ENCODE assay signal across 9 cellular contexts in genomic region chr7:116229359-116229758, GRCh38. TPM values are rescaled to one million over a fixed set of nuclear protein-coding genes. Genes with fewer than 3 reads are reported as not detected.
DNase-seq lines count a peak whose midpoint lies in the region; ATAC-seq, FAIRE-seq and TF ChIP-seq lines count a peak whose summit lies in the region.
"Had no signal": no experiment of that assay in that cellular context is flagged by ENCODE, and none has a peak within 500 bp of the region (broad histone marks: within the 10 kb centered on the region; RNA-seq: fewer than 3 reads in every experiment).

No MANE protein-coding gene starts in this region.

- H3K27ac Mint-ChIP-seq in GM23338 = no peak overlapping the region

- H3F3A ChIP-seq in GM23338 (replicated peaks; ENCODE audit: low read depth) = no peaks in the 10 kb centered on the region

- H3K4me1 Mint-ChIP-seq in GM23338 = peaks cover 25% of the 10 kb centered on the region

- no peaks in the 10 kb centered on the region for H3K9me2 ChIP-seq in GM23338 (ENCODE audit: insufficient read depth)

- TF ChIP-seq CTCF in heart right ventricle (IDR thresholded peaks at IDR 0.05) = no peak
- no peak for TF ChIP-seq CTCF in K562 (IDR thresholded peaks at IDR 0.05 in 2 of 3, conservative IDR thresholded peaks at IDR 0.05 in 1 of 3; ENCODE audit: insufficient read depth in 2 of 3, low read depth in 1 of 3, low read length in 3 of 3)
- no peak for TF ChIP-seq CTCF in upper lobe of right lung (IDR thresholded peaks at IDR 0.05)
- TF ChIP-seq CTCF in GM23338 (conservative IDR thresholded peaks at IDR 0.05; ENCODE audit: low read depth in 2 of 2) = no peak

- no peaks in the 10 kb centered on the region for H3K9me3 Mint-ChIP-seq in GM23338

- no peak for TF ChIP-seq RAD21 in K562 (CRISPR knock-in tag; conservative IDR thresholded peaks at IDR 0.05 in 1 of 2, IDR thresholded peaks at IDR 0.05 in 1 of 2)

- peaks cover 0 to under 1% (median 0%) of the 10 kb centered on the region in 9 donors for H3K36me3 ChIP-seq in heart right ventricle
- H3K36me3 ChIP-seq in K562 (ENCODE audit: control insufficient read depth, insufficient read depth, low read length) = no peaks in the 10 kb centered on the region
- H3K36me3 ChIP-seq in upper lobe of right lung = no peaks in the 10 kb centered on the region
- H3K36me3 ChIP-seq in GM23338 (ENCODE audit: insufficient read depth) = no peaks in the 10 kb centered on the region
- H3K36me3 ChIP-seq: BLaER1 had no signal

- H3K36me3 Mint-ChIP-seq in GM23338 (ENCODE audit: low read depth) = no peaks in the 10 kb centered on the region

- no peak for FAIRE-seq in K562 (lab: Jason Lieb, UNC)

- ATAC-seq in heart right ventricle = no peak
- no peak for ATAC-seq in left ventricle myocardium superior
- peak; percentile 44 for ATAC-seq in HG03103 (IDR thresholded peaks at IDR 0.05; ENCODE audit: low read depth, unreplicated experiment)
- ATAC-seq in K562 = no peak
- ATAC-seq in upper lobe of right lung = peak; percentile 50
- no peak for ATAC-seq in GM23338

- H3K9ac ChIP-seq in K562 (ENCODE audit: insufficient read depth in 1 of 2, low read depth in 2 of 2, low read length in 2 of 2) = no peak overlapping the region
- H3K9ac ChIP-seq: BLaER1 had no signal

- no TSS peak for BruUV-seq in K562 (replicated peaks; lab: Mats Ljungman, UMichigan)

- H3K9me3 ChIP-seq in heart right ventricle (no peaks in the 10 kb centered on the region), K562 (replicated peaks; ENCODE audit: control insufficient read depth, insufficient read depth, low read depth, low read length) (no peaks in the 10 kb centered on the region), upper lobe of right lung (no peaks in the 10 kb centered on the region)
- H3K9me3 ChIP-seq: BLaER1 had no signal

- H3K4me2 ChIP-seq in K562 (ENCODE audit: insufficient read depth, low read length) (no peak overlapping the region), GM23338 (no peak overlapping the region)
- H3K4me2 ChIP-seq: BLaER1 had no signal

- no peaks in the 10 kb centered on the region for H3K27me3 Mint-ChIP-seq in GM23338 (ENCODE audit: insufficient read depth, low read depth, poor library complexity)

- no peak for TF ChIP-seq POLR2A in K562 (conservative IDR thresholded peaks at IDR 0.05)

- H4K20me1 ChIP-seq in K562 (replicated peaks; ENCODE audit: control insufficient read depth, insufficient read depth, low read length) (peaks cover 13% of the 10 kb centered on the region), GM23338 (replicated peaks; ENCODE audit: insufficient read depth) (0 out of 2 replicates have a peak, but pooled peaks cover 3% of the 10 kb centered on the region)
- H4K20me1 ChIP-seq: BLaER1 had no signal

- H2AFZ ChIP-seq in K562 (ENCODE audit: low read depth, low read length) (no peak overlapping the region), GM23338 (no peak overlapping the region)

- DNase-seq in heart right ventricle (no peak), left ventricle myocardium superior (no peak), K562 (ENCODE audit: extremely low read depth in 1 of 4, low spot score in 3 of 4) (no peak), upper lobe of right lung (no peak), NCI-H510A treated with DMSO at 0.1 percent for 48 hours (lab: John Stamatoyannopoulos, UW) (no peak), NCI-H146 treated with DMSO at 0.1 percent for 48 hours (lab: John Stamatoyannopoulos, UW; ENCODE audit: unreplicated experiment) (no peak), GM23338 (ENCODE audit: low spot score) (no peak)

- H3K4me3 ChIP-seq in heart right ventricle (no peak overlapping the region), K562 (no peak overlapping the region), upper lobe of right lung (no peak overlapping the region), GM23338 (no peak overlapping the region)
- H3K4me3 ChIP-seq: BLaER1 had no signal

- H3K4me1 ChIP-seq in heart right ventricle (peaks cover 6 to 78% (median 53%) of the 10 kb centered on the region in 9 donors), K562 (replicated peaks in 1 of 2; ENCODE audit: control insufficient read depth in 2 of 2, insufficient read depth in 2 of 2, low read length in 2 of 2) (peaks cover 3 to 33% of the 10 kb centered on the region in 2 experiments; a peak in 4 of 5 replicates), upper lobe of right lung (peaks cover 43% of the 10 kb centered on the region), GM23338 (ENCODE audit: insufficient read depth) (peaks cover 22% of the 10 kb centered on the region)
- H3K4me1 ChIP-seq: BLaER1 had no signal

- H3K9me1 ChIP-seq in K562 (ENCODE audit: control insufficient read depth, insufficient read depth, low read length) = no peaks in the 10 kb centered on the region

- H3K79me2 ChIP-seq in K562 (ENCODE audit: control insufficient read depth, insufficient read depth, low read length) = peaks cover 48% of the 10 kb centered on the region
- H3K79me2 ChIP-seq in GM23338 (replicated peaks; ENCODE audit: insufficient read depth) = peaks cover 33% of the 10 kb centered on the region; the same call in 1 of the 2 replicates

- H3K27me3 ChIP-seq in heart right ventricle (no peaks in the 10 kb centered on the region), K562 (ENCODE audit: control insufficient read depth in 2 of 2, insufficient read depth in 2 of 2, low read length in 2 of 2) (no peaks in the 10 kb centered on the region), upper lobe of right lung (no peaks in the 10 kb centered on the region), GM23338 (ENCODE audit: insufficient read depth) (no peaks in the 10 kb centered on the region)
- H3K27me3 ChIP-seq: BLaER1 had no signal

- intact Hi-C loops in heart right ventricle (cut with DNase I) (loop anchor here in 1 of 10 donors (2.0 kb wide), 1 partner anchor 19 kb away; the partner anchor contains the start of gene TES), left ventricle myocardium superior (cut with micrococcal nuclease) (no loop called here), K562 (cut with micrococcal nuclease) (no loop called here), upper lobe of right lung (cut with DNase I) (no loop called here)

- POLR2A ChIA-PET in K562 (lab: Yijun Ruan, JAX) = interaction anchor here (0.9 to 1.7 kb wide), 3 partner anchors 12 to 19 kb away, joined by 3 to 11 read pairs (median 3); partner anchors contain the start of gene TES

- in situ Hi-C loops in K562 (cut with MboI) = no loop called here

- H3K4me3 Mint-ChIP-seq in GM23338 = no peak overlapping the region

- CTCF ChIA-PET in K562 (lab: Yijun Ruan, JAX; ENCODE audit: low intra/inter-chr PET ratio) = no interaction called here

- H3K27ac ChIP-seq in heart right ventricle = peak overlapping the region in 7 of 10 donors; percentile 3 to 83 (median 75)
- H3K27ac ChIP-seq in K562 (ENCODE audit: extremely low read depth, low read depth, low read length) = no peak overlapping the region
- no peak overlapping the region for H3K27ac ChIP-seq in upper lobe of right lung
- no peak overlapping the region for H3K27ac ChIP-seq in GM23338 (ENCODE audit: low read depth)
- H3K27ac ChIP-seq: BLaER1 had no signal

- no peak for TF ChIP-seq EP300 in K562 (IDR thresholded peaks at IDR 0.05; ENCODE audit: low read length)

TF ChIP-seq in GM23338, 12 proteins besides CTCF, POLR2A, EP300 and RAD21 (continues in another document):
- no peak for TF ChIP-seq EZH2 (IDR thresholded peaks at IDR 0.05; ENCODE audit: low read depth, unreplicated experiment)
- TF ChIP-seq JUNB (IDR thresholded peaks at IDR 0.05; ENCODE audit: unreplicated experiment) = no peak
- TF ChIP-seq EZH2phosphoT487 (IDR thresholded peaks at IDR 0.05; ENCODE audit: unreplicated experiment) = no peak
- TF ChIP-seq STAT1 (IDR thresholded peaks at IDR 0.05; ENCODE audit: unreplicated experiment) = no peak
- TF ChIP-seq ETS1 (IDR thresholded peaks at IDR 0.05) = no peak
- TF ChIP-seq NANOG (IDR thresholded peaks at IDR 0.05; ENCODE audit: borderline replicate concordance) = no peak
- TF ChIP-seq ZNF331 (CRISPR knock-in tag; IDR thresholded peaks at IDR 0.05; ENCODE audit: low read depth) = no peak
- no peak for TF ChIP-seq POLR2AphosphoS5 (IDR thresholded peaks at IDR 0.05; ENCODE audit: low read depth)

RNA-seq across cellular contexts. Expression of gene TES, which starts 19.0 kb away (rescaled TPM):
- total RNA-seq in heart right ventricle (10 to 100 TPM in 9 of 10 donors, 1 to 10 TPM in 1; 9.4 to 28.9 (median 16.9) TPM), left ventricle myocardium superior (26.2 TPM), K562 (2014; rRNA removed) (57.6 and 61.6 TPM in 2 replicates), K562 (2014; rRNA removed; fragmentation: Illumina TruSeq; extraction: Trizol) (53.8 and 61.6 TPM in 2 replicates), K562 (2015; rRNA removed; fragmentation: Illumina TruSeq; extraction: Trizol) (40.9 and 43.8 TPM in 2 replicates), K562 (2021) (52.1 and 58.0 TPM in 2 replicates), upper lobe of right lung (94.0 TPM)
- polyA plus RNA-seq in heart right ventricle (10 to 100 TPM in 1 of 2 donors, 1 to 10 TPM in 1; 9.7 to 38.5 TPM), K562 (2011; rRNA removed) (34.3 and 41.7 TPM in 2 replicates), K562 (2014; fragmentation: Illumina TruSeq; extraction: Trizol) (54.6 and 56.3 TPM in 2 replicates), K562 (2014; fragmentation: Nextera tagmentation; extraction: Ambion mirVana) (10 to 100 TPM; 20.7 to 26.3 TPM), K562 (2014; rRNA removed) (56.1 and 57.7 TPM in 2 replicates), GM23338 (2016; fragmentation: Nextera tagmentation; extraction: Ambion mirVana) (31.9 and 37.3 TPM in 2 replicates)
- 19.0 and 47.8 TPM in 2 replicates for total RNA-seq in K562 (2011; cell fraction: chromatin; rRNA removed; ENCODE audit: low replicate concordance)
- total RNA-seq in K562 (2011; cell fraction: nucleolus; rRNA removed) = 12.1 and 15.0 TPM in 2 replicates
- 20.7 and 21.8 TPM in 2 replicates for total RNA-seq in K562 (2011; cell fraction: nucleoplasm; rRNA removed)
- polyA plus RNA-seq in K562 (2011; cell fraction: cytosol; rRNA removed) = 13.8 and 21.1 TPM in 2 replicates
- 18.6 and 49.8 TPM in 2 replicates for polyA plus RNA-seq in K562 (2011; cell fraction: nucleus; rRNA removed)
- 49.7 and 119 TPM in 2 replicates for polyA plus RNA-seq in K562 (2012)
- 27.7 and 33.4 TPM in 2 replicates for polyA minus RNA-seq in K562 (2011; rRNA and poly(A)+ RNA removed)
- polyA minus RNA-seq in K562 (2011; cell fraction: cytosol; rRNA and poly(A)+ RNA removed) = 11.3 and 15.4 TPM in 2 replicates
- polyA minus RNA-seq in K562 (2011; cell fraction: nucleus; rRNA and poly(A)+ RNA removed) = 7.0 and 26.5 TPM in 2 replicates
- total RNA-seq in GM23338 (2014; rRNA removed; shearing (Covaris generic)) = 38.3 and 42.4 TPM in 2 replicates

Comparison
In these comparisons a context has a peak if more than half of its experiments do, and no peak if none do; other contexts are left out.
1. ATAC-seq: peak in HG03103 (single experiment) and upper lobe of right lung (single experiment); none in heart right ventricle (0 of 8), left ventricle myocardium superior (single experiment), K562 (single experiment) and GM23338 (single experiment).
2. H3K27ac ChIP-seq: peak in heart right ventricle (7 of 10); none in K562 (single experiment), upper lobe of right lung (single experiment) and GM23338 (single experiment).